10 cellular contexts compared by ENCODE assay signal in genomic region chr2:26086155-26086634, GRCh38. TPM values are rescaled to one million over a fixed set of nuclear protein-coding genes. Genes with fewer than 3 reads are reported as not detected.
DNase-seq lines count a peak whose midpoint lies in the region; ATAC-seq and TF ChIP-seq lines count a peak whose summit lies in the region.
"Had no signal": no experiment of that assay in that cellular context is flagged by ENCODE, and none has a peak within 500 bp of the region (broad histone marks: within the 10 kb centered on the region; RNA-seq: fewer than 3 reads in every experiment).

No MANE protein-coding gene starts in this region.

- peaks cover 42% of the 10 kb centered on the region for H3K4me1 Mint-ChIP-seq in central memory CD8-positive, alpha-beta T cell

- peak overlapping the region; percentile 62 for H3K27ac Mint-ChIP-seq in central memory CD8-positive, alpha-beta T cell (ENCODE audit: low read depth)
- H3K27ac Mint-ChIP-seq: mesothelial cell of epicardium had no signal

- no peaks in the 10 kb centered on the region for H3K36me3 ChIP-seq in right lobe of liver

- peaks cover 8% of the 10 kb centered on the region for H3K36me3 Mint-ChIP-seq in central memory CD8-positive, alpha-beta T cell (ENCODE audit: insufficient read depth)

- H3K27ac ChIP-seq in right lobe of liver, result no peak overlapping the region

- WGBS in right lobe of liver (ENCODE audit: insufficient coverage, low coverage, low lambda C conversion rate, missing lambda C conversion rate), result 61% methylated on average over 5 of the region's 5 CpGs

- ATAC-seq in central memory CD8-positive, alpha-beta T cell (replicated peaks; ENCODE audit: extremely low read depth, poor library complexity, severe bottlenecking), result peak; percentile 90
- ATAC-seq in stimulated activated naive CD8-positive, alpha-beta T cell treated with anti-CD3 and anti-CD28 coated beads, Interleukin-15, Interleukin-2, amounts not matched to agents 100 U/mL and 50 U/mL, for 24 hours, result peak; percentile 95
- no peak for ATAC-seq in right lobe of liver

- DNase-seq in activated naive CD4-positive, alpha-beta T cell treated with Interleukin-2 at 50 U/mL for 16 hours, result peak; percentile 22
- no peak for DNase-seq in activated naive CD4-positive, alpha-beta T cell treated with anti-CD3 and anti-CD28 coated beads, Interleukin-2, amount 50 U/mL, for 16 hours
- DNase-seq in NB4 (ENCODE audit: low read depth), result peak; percentile 49
- no peak for DNase-seq in central memory CD8-positive, alpha-beta T cell (ENCODE audit: low spot score in 2 of 2)
- peak; percentile 11 for DNase-seq in stimulated activated naive CD8-positive, alpha-beta T cell treated with anti-CD3 and anti-CD28 coated beads, Interleukin-15, Interleukin-2, amounts not matched to agents 100 U/mL and 50 U/mL, for 24 hours
- DNase-seq in NK-92 treated with Interleukin-12 subunit alpha and Interleukin-12 subunit beta, amount 100 ng/mL, for 24 hours (lab: John Stamatoyannopoulos, UW), result no peak
- DNase-seq in right lobe of liver, result no peak
- DNase-seq in NCI-H774 (lab: John Stamatoyannopoulos, UW), result no peak
- DNase-seq: caudate nucleus had no signal

- no peaks in the 10 kb centered on the region for H3K9me3 ChIP-seq in right lobe of liver

- no peaks in the 10 kb centered on the region for H3K27me3 ChIP-seq in right lobe of liver

- no peaks in the 10 kb centered on the region for H3K4me1 ChIP-seq in right lobe of liver

- H3K9me3 Mint-ChIP-seq in central memory CD8-positive, alpha-beta T cell, result peaks cover 1% of the 10 kb centered on the region

- TF ChIP-seq POLR2A in NB4 (IDR thresholded peaks at IDR 0.05; ENCODE audit: extremely low read depth, insufficient read length), result no peak
- TF ChIP-seq POLR2A in right lobe of liver (IDR thresholded peaks at IDR 0.05), result no peak

- H3K27me3 Mint-ChIP-seq in central memory CD8-positive, alpha-beta T cell, result no peaks in the 10 kb centered on the region

- peak overlapping the region; percentile 2 for H3K4me3 Mint-ChIP-seq in central memory CD8-positive, alpha-beta T cell
- H3K4me3 Mint-ChIP-seq: mesothelial cell of epicardium had no signal

- TF ChIP-seq CTCF in NB4 (IDR thresholded peaks at IDR 0.05; ENCODE audit: low read depth, low read length), result no peak
- TF ChIP-seq CTCF in right lobe of liver (IDR thresholded peaks at IDR 0.05), result no peak

- intact Hi-C loops in right lobe of liver (cut with DNase I), result no loop called here

- H3K4me3 ChIP-seq in NB4 (ENCODE audit: low read depth, low read length) (no peak overlapping the region), right lobe of liver (no peak overlapping the region)

RNA-seq across cellular contexts. Expression of gene RAB10, which starts 52.3 kb away (rescaled TPM):
- 10 to 100 TPM; 41.6 to 95.1 (median 70.6) TPM for total RNA-seq in right lobe of liver

Comparison
In these comparisons a context has a peak if more than half of its experiments do, and no peak if none do; other contexts are left out.
1. DNase-seq: peak in activated naive CD4-positive, alpha-beta T cell treated with Interleukin-2 at 50 U/mL for 16 hours (single experiment), NB4 (single experiment) and stimulated activated naive CD8-positive, alpha-beta T cell treated with anti-CD3 and anti-CD28 coated beads, Interleukin-15, Interleukin-2, amounts not matched to agents 100 U/mL and 50 U/mL, for 24 hours (single experiment); none in activated naive CD4-positive, alpha-beta T cell treated with anti-CD3 and anti-CD28 coated beads, Interleukin-2, amount 50 U/mL, for 16 hours (single experiment), central memory CD8-positive, alpha-beta T cell (0 of 2), NK-92 treated with Interleukin-12 subunit alpha and Interleukin-12 subunit beta, amount 100 ng/mL, for 24 hours (single experiment), right lobe of liver (0 of 3) and NCI-H774 (single experiment).
2. ATAC-seq: peak in central memory CD8-positive, alpha-beta T cell (single experiment) and stimulated activated naive CD8-positive, alpha-beta T cell treated with anti-CD3 and anti-CD28 coated beads, Interleukin-15, Interleukin-2, amounts not matched to agents 100 U/mL and 50 U/mL, for 24 hours (single experiment); none in right lobe of liver (0 of 4).